Comparison of ENCODE assay signal across 1 cellular context in genomic region chr17:59619313-59620063, GRCh38.
TF ChIP-seq lines count a peak whose summit lies in the region.

TSS of gene CLTC (plus strand) at chr17:59619895. CDS start at chr17:59620132, 237 bp downstream.

TF ChIP-seq in HepG2, 621 proteins besides CTCF, POLR2A, EP300 and RAD21 (continued from another document and continues in another):
- TF ChIP-seq, protein P1, sequence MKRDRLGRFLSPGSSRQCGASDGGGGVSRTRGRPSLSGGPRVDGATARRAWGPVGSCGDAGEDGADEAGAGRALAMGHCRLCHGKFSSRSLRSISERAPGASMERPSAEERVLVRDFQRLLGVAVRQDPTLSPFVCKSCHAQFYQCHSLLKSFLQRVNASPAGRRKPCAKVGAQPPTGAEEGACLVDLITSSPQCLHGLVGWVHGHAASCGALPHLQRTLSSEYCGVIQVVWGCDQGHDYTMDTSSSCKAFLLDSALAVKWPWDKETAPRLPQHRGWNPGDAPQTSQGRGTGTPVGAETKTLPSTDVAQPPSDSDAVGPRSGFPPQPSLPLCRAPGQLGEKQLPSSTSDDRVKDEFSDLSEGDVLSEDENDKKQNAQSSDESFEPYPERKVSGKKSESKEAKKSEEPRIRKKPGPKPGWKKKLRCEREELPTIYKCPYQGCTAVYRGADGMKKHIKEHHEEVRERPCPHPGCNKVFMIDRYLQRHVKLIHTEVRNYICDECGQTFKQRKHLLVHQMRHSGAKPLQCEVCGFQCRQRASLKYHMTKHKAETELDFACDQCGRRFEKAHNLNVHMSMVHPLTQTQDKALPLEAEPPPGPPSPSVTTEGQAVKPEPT (CRISPR knock-in tag; IDR thresholded peaks at IDR 0.05; ENCODE audit: low read depth) = no peak; the same call in 1 of the 2 replicates
- TF ChIP-seq, protein P2, sequence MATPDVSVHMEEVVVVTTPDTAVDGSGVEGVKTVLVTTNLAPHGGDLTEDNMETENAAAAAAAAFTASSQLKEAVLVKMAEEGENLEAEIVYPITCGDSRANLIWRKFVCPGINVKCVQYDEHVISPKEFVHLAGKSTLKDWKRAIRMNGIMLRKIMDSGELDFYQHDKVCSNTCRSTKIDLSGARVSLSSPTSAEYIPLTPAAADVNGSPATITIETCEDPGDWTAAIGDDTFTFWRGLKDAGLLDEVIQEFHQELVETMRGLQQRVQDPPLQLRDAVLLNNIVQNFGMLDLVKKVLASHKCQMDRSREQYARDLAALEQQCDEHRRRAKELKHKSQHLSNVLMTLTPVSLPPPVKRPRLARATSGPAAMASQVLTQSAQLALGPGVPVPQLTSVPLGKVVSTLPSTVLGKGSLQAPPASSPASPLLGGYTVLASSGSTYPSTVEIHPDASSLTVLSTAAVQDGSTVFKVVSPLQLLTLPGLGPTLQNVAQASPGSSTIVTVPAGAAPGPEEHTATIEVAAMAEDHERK (CRISPR knock-in tag; IDR thresholded peaks at IDR 0.05; ENCODE audit: low read depth) = peak; percentile 66; the same call in 1 of the 2 replicates
- peak; percentile 90 for TF ChIP-seq AGO1 (IDR thresholded peaks at IDR 0.05; ENCODE audit: low read depth, low read length, poor library complexity, severe bottlenecking)
- TF ChIP-seq ZNF780A (CRISPR knock-in tag; IDR thresholded peaks at IDR 0.05) = 0 out of 2 replicates have a peak, but pooled peaks have one; percentile 62
- TF ChIP-seq ERF (CRISPR knock-in tag; IDR thresholded peaks at IDR 0.05) = 0 out of 2 replicates have a peak, but pooled peaks have one; percentile 76
- peak; percentile 9; the same call in 1 of the 2 replicates for TF ChIP-seq E2F1 (CRISPR knock-in tag; IDR thresholded peaks at IDR 0.05)
- TF ChIP-seq RBM22 (optimal IDR thresholded peaks at IDR 0.05; ENCODE audit: low read length) = no peak
- peak; percentile 87 for TF ChIP-seq ZNF746 (CRISPR knock-in tag; IDR thresholded peaks at IDR 0.05)
- TF ChIP-seq PRDM10 (CRISPR knock-in tag; IDR thresholded peaks at IDR 0.05; ENCODE audit: low read depth) = peak; percentile 72
- peak; percentile 88 for TF ChIP-seq MAFG (CRISPR knock-in tag; IDR thresholded peaks at IDR 0.05)
- TF ChIP-seq NCOR1 (IDR thresholded peaks at IDR 0.05; ENCODE audit: borderline replicate concordance, low read length) = peak; percentile 76; the same call in 1 of the 2 replicates
- peak; percentile 39 for TF ChIP-seq MAFF (IDR thresholded peaks at IDR 0.05; ENCODE audit: low read depth, low read length)
- peak; percentile 93 for TF ChIP-seq ZNF687 (CRISPR knock-in tag; IDR thresholded peaks at IDR 0.05)
- TF ChIP-seq ZNF883 (CRISPR knock-in tag; IDR thresholded peaks at IDR 0.05; ENCODE audit: not compliant biosample characterization) = peak; percentile 89
- peak; percentile 88 for TF ChIP-seq KDM4B (CRISPR knock-in tag; IDR thresholded peaks at IDR 0.05)
- TF ChIP-seq ZNF33B (CRISPR knock-in tag; IDR thresholded peaks at IDR 0.05) = peak; percentile 6; the same call in 1 of the 2 replicates
- peak; percentile 71; the same call in 1 of the 2 replicates for TF ChIP-seq ZNF550 (CRISPR knock-in tag; IDR thresholded peaks at IDR 0.05; ENCODE audit: borderline replicate concordance)
- TF ChIP-seq ZNF891 (CRISPR knock-in tag; IDR thresholded peaks at IDR 0.05) = peak; percentile 93; the same call in 1 of the 2 replicates
- TF ChIP-seq ZNF251 (CRISPR knock-in tag; IDR thresholded peaks at IDR 0.05) = 0 out of 2 replicates have a peak, but pooled peaks have one; percentile 51
- peak; percentile 97 for TF ChIP-seq YY1 (IDR thresholded peaks at IDR 0.05; ENCODE audit: insufficient read depth, insufficient replicate concordance, low read depth, low read length)
- TF ChIP-seq GTF2F1 (IDR thresholded peaks at IDR 0.05; ENCODE audit: low read length) = peak; percentile 68
- TF ChIP-seq PTBP1 (IDR thresholded peaks at IDR 0.05; ENCODE audit: low read depth, low read length, poor library complexity, severe bottlenecking) = peak; percentile 95
- TF ChIP-seq ATF7 (IDR thresholded peaks at IDR 0.05) = peak; percentile 41; the same call in 1 of the 2 replicates
- TF ChIP-seq ATF7 (CRISPR knock-in tag; IDR thresholded peaks at IDR 0.05) = peak; percentile 86; the same call in 1 of the 2 replicates
- 0 out of 2 replicates have a peak, but pooled peaks have one; percentile 79 for TF ChIP-seq ZKSCAN8 (CRISPR knock-in tag; IDR thresholded peaks at IDR 0.05; ENCODE audit: borderline replicate concordance)
- peak; percentile 97 for TF ChIP-seq ZNF761 (CRISPR knock-in tag; conservative IDR thresholded peaks at IDR 0.05)
- peak; percentile 85 for TF ChIP-seq EEA1 (CRISPR knock-in tag; IDR thresholded peaks at IDR 0.05; ENCODE audit: borderline replicate concordance)
- TF ChIP-seq MXD4 (CRISPR knock-in tag; IDR thresholded peaks at IDR 0.05) = peak; percentile 94
- TF ChIP-seq, protein P3, sequence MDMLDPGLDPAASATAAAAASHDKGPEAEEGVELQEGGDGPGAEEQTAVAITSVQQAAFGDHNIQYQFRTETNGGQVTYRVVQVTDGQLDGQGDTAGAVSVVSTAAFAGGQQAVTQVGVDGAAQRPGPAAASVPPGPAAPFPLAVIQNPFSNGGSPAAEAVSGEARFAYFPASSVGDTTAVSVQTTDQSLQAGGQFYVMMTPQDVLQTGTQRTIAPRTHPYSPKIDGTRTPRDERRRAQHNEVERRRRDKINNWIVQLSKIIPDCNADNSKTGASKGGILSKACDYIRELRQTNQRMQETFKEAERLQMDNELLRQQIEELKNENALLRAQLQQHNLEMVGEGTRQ (IDR thresholded peaks at IDR 0.05; ENCODE audit: low read depth, low read length) = peak; percentile 79
- TF ChIP-seq, protein P3 (CRISPR knock-in tag; IDR thresholded peaks at IDR 0.05; ENCODE audit: borderline replicate concordance) = peak; percentile 93
- TF ChIP-seq YEATS2 (CRISPR knock-in tag; IDR thresholded peaks at IDR 0.05; ENCODE audit: borderline replicate concordance) = peak; percentile 96
- TF ChIP-seq ZNF33A (CRISPR knock-in tag; IDR thresholded peaks at IDR 0.05; ENCODE audit: borderline replicate concordance) = peak; percentile 91; the same call in 1 of the 2 replicates
- TF ChIP-seq, protein P4, sequence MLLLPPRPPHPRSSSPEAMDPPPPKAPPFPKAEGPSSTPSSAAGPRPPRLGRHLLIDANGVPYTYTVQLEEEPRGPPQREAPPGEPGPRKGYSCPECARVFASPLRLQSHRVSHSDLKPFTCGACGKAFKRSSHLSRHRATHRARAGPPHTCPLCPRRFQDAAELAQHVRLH (CRISPR knock-in tag; IDR thresholded peaks at IDR 0.05; ENCODE audit: borderline replicate concordance, low read depth) = peak; percentile 89
- TF ChIP-seq TRAFD1 (CRISPR knock-in tag; IDR thresholded peaks at IDR 0.05; ENCODE audit: borderline replicate concordance) = peak; percentile 66; the same call in 1 of the 2 replicates
- TF ChIP-seq FIP1L1 (IDR thresholded peaks at IDR 0.05; ENCODE audit: borderline replicate concordance, insufficient read depth, low read depth, low read length) = peak; percentile 87; the same call in 1 of the 2 replicates
- peak; percentile 44 for TF ChIP-seq ETV6 (CRISPR knock-in tag; conservative IDR thresholded peaks at IDR 0.05)
- TF ChIP-seq ZSCAN30 (CRISPR knock-in tag; IDR thresholded peaks at IDR 0.05) = no peak
- TF ChIP-seq FOSL2 (CRISPR knock-in tag; IDR thresholded peaks at IDR 0.05) = peak; percentile 78
- 0 out of 2 replicates have a peak, but pooled peaks have one; percentile 19 for TF ChIP-seq ZNF782 (CRISPR knock-in tag; IDR thresholded peaks at IDR 0.05; ENCODE audit: borderline replicate concordance)
- TF ChIP-seq ZNF431 (CRISPR knock-in tag; IDR thresholded peaks at IDR 0.05; ENCODE audit: borderline replicate concordance, low read depth) = no peak
